Comparison of ENCODE assay signal across 1 cellular context in genomic region chr2:81647715-81648114, GRCh38.
TF ChIP-seq lines count a peak whose summit lies in the region.

No MANE protein-coding gene starts in this region.

TF ChIP-seq in WTC11, 78 proteins besides CTCF, POLR2A, EP300 and RAD21 (continued from another document):
- TF ChIP-seq ARID4B (CRISPR knock-in tag; IDR thresholded peaks at IDR 0.05; ENCODE audit: borderline replicate concordance): no peak
- no peak for TF ChIP-seq GABPB1 (CRISPR knock-in tag; IDR thresholded peaks at IDR 0.05)
- no peak for TF ChIP-seq ZMAT4 (CRISPR knock-in tag; IDR thresholded peaks at IDR 0.05)
TF ChIP-seq in WTC11: peak in this region for 0.
